In genomic region chr16:30997000-30997886, GRCh38 we compare ENCODE assay signal across 8 cellular contexts. TPM values are rescaled to one million over a fixed set of nuclear protein-coding genes. Genes with fewer than 3 reads are reported as not detected.
DNase-seq lines count a peak whose midpoint lies in the region; ATAC-seq and TF ChIP-seq lines count a peak whose summit lies in the region.

No MANE protein-coding gene starts in this region.

- no peaks in the 10 kb centered on the region for H3K9me3 Mint-ChIP-seq in activated T-helper 1 cell treated with anti-CD3 and anti-CD28 coated beads, Interleukin-12 subunit alpha, Interleukin-12 subunit beta, Interleukin-2, Interleukin-4 antibody, amounts not matched to agents 30 ng/mL and 10 ng/mL and 1 ng/mL, durations not matched to agents 14 hours and 24 hours and 36 hours
- no peaks in the 10 kb centered on the region for H3K9me3 Mint-ChIP-seq in neural progenitor cell

- H3K4me1 ChIP-seq in PC-9 (replicated peaks; ENCODE audit: insufficient read depth) = peaks cover 24% of the 10 kb centered on the region
- H3K4me1 ChIP-seq in neural progenitor cell = peaks cover 8% of the 10 kb centered on the region

- H3K9me3 ChIP-seq in PC-9 (ENCODE audit: insufficient read depth, low read depth) (no peaks in the 10 kb centered on the region), neural progenitor cell (ENCODE audit: low read depth) (no peaks in the 10 kb centered on the region)

- peak overlapping the region; percentile 80 for H2AFZ ChIP-seq in PC-9
- H2AFZ ChIP-seq in neural progenitor cell (replicated peaks) = peak overlapping the region; percentile 76

- no peaks in the 10 kb centered on the region for H3K36me3 Mint-ChIP-seq in activated T-helper 1 cell treated with anti-CD3 and anti-CD28 coated beads, Interleukin-12 subunit alpha, Interleukin-12 subunit beta, Interleukin-2, Interleukin-4 antibody, amounts not matched to agents 30 ng/mL and 10 ng/mL and 1 ng/mL, durations not matched to agents 14 hours and 24 hours and 36 hours (ENCODE audit: low read depth)
- H3K36me3 Mint-ChIP-seq in neural progenitor cell = peaks cover 3% of the 10 kb centered on the region

- H3K4me1 Mint-ChIP-seq in activated T-helper 1 cell treated with anti-CD3 and anti-CD28 coated beads, Interleukin-12 subunit alpha, Interleukin-12 subunit beta, Interleukin-2, Interleukin-4 antibody, amounts not matched to agents 30 ng/mL and 10 ng/mL and 1 ng/mL, durations not matched to agents 14 hours and 24 hours and 36 hours (ENCODE audit: low read depth) = peaks cover 11% of the 10 kb centered on the region
- H3K4me1 Mint-ChIP-seq in neural progenitor cell = peaks cover 7% of the 10 kb centered on the region

- H3K27ac ChIP-seq in PC-9 (peak overlapping the region; percentile 80), neural progenitor cell (no peak overlapping the region), substantia nigra (ENCODE audit: low read depth, low read length, poor library complexity, severe bottlenecking) (no peak overlapping the region)

- peak; percentile 82 for DNase-seq in 8988T
- peak; percentile 50 to 84 for DNase-seq in PC-9
- peak; percentile 66 for DNase-seq in activated T-helper 1 cell treated with anti-CD3 and anti-CD28 coated beads, Interleukin-12 subunit alpha, Interleukin-12 subunit beta, Interleukin-2, Interleukin-4 antibody, amounts not matched to agents 30 ng/mL and 10 ng/mL and 1 ng/mL, durations not matched to agents 14 hours and 24 hours and 36 hours (ENCODE audit: low spot score)
- peak; percentile 58 for DNase-seq in fibroblast of the conjunctiva (ENCODE audit: low read depth)
- peak; percentile 87 for DNase-seq in neural progenitor cell (ENCODE audit: low spot score)
- peak in 38 of 49 donors; percentile 3 to 87 (median 29) for DNase-seq in substantia nigra (lab: John Stamatoyannopoulos, UW)

- H3K4me2 ChIP-seq in PC-9 (peak overlapping the region; percentile 98), neural progenitor cell (peak overlapping the region; percentile 94)

- peak overlapping the region; percentile 74 for H3K4me3 Mint-ChIP-seq in activated T-helper 1 cell treated with anti-CD3 and anti-CD28 coated beads, Interleukin-12 subunit alpha, Interleukin-12 subunit beta, Interleukin-2, Interleukin-4 antibody, amounts not matched to agents 30 ng/mL and 10 ng/mL and 1 ng/mL, durations not matched to agents 14 hours and 24 hours and 36 hours
- peak overlapping the region; percentile 75 for H3K4me3 Mint-ChIP-seq in neural progenitor cell

- H3K79me2 ChIP-seq in PC-9 (ENCODE audit: low read depth) (no peaks in the 10 kb centered on the region), neural progenitor cell (ENCODE audit: low read depth) (no peaks in the 10 kb centered on the region)

- POLR2A ChIA-PET in PC-9 (lab: Charles Lee; ENCODE audit: unreplicated experiment) = interaction anchor here (0.5 to 1.0 kb wide), 5 partner anchors 20 to 480 kb away, joined by 3 to 29 read pairs (median 5); partner anchors contain the start of gene STX4

- H3K9ac ChIP-seq in neural progenitor cell = no peak overlapping the region

- H3K27ac Mint-ChIP-seq in activated T-helper 1 cell treated with anti-CD3 and anti-CD28 coated beads, Interleukin-12 subunit alpha, Interleukin-12 subunit beta, Interleukin-2, Interleukin-4 antibody, amounts not matched to agents 30 ng/mL and 10 ng/mL and 1 ng/mL, durations not matched to agents 14 hours and 24 hours and 36 hours = peak overlapping the region; percentile 44
- no peak overlapping the region for H3K27ac Mint-ChIP-seq in neural progenitor cell

- H3K4me3 ChIP-seq in PC-9 (peak overlapping the region; percentile 67), neural progenitor cell (peak overlapping the region; percentile 55)

- H3K27me3 ChIP-seq in PC-9 (ENCODE audit: insufficient read depth, low read depth) = no peaks in the 10 kb centered on the region
- peaks cover 36% of the 10 kb centered on the region for H3K27me3 ChIP-seq in neural progenitor cell

- no peaks in the 10 kb centered on the region for H3K36me3 ChIP-seq in PC-9 (ENCODE audit: low read depth)
- H3K36me3 ChIP-seq in neural progenitor cell = no peaks in the 10 kb centered on the region

- CTCF ChIA-PET in PC-9 (lab: Charles Lee) = interaction anchor here (0.6 to 0.8 kb wide), 2 partner anchors 10 to 11 kb away, joined by 3 to 5 read pairs; no protein-coding TSS in a partner anchor

- ATAC-seq in GM18868 (IDR thresholded peaks at IDR 0.05; ENCODE audit: unreplicated experiment) (peak; percentile 80), HG03159 (IDR thresholded peaks at IDR 0.05; ENCODE audit: unreplicated experiment) (peak; percentile 80)

- TSS peak; percentile 81 for BruUV-seq in PC-9 (replicated peaks; lab: Mats Ljungman, UMichigan)

- TF ChIP-seq CTCF in PC-9 (conservative IDR thresholded peaks at IDR 0.05) = no peak
- TF ChIP-seq CTCF in neural progenitor cell (IDR thresholded peaks at IDR 0.05) = no peak

- intact Hi-C loops in PC-9 (cut with micrococcal nuclease; ENCODE audit: unreplicated experiment) = loop anchor here (1.0 kb wide), 2 partner anchors 36 to 183 kb away; partner anchors contain the start of genes FUS and STX4
- intact Hi-C loops in activated T-helper 1 cell treated with anti-CD3 and anti-CD28 coated beads, Interleukin-12 subunit alpha, Interleukin-12 subunit beta, Interleukin-2, Interleukin-4 antibody, amounts not matched to agents 30 ng/mL and 10 ng/mL and 1 ng/mL, durations not matched to agents 14 hours and 24 hours and 36 hours (cut with micrococcal nuclease) = loop anchor here (1.0 to 5.0 kb wide), 7 partner anchors 12 to 145 kb away; partner anchors contain the start of genes HSD3B7, KAT8, SETD1A and STX4

- no peaks in the 10 kb centered on the region for H4K20me1 ChIP-seq in PC-9 (ENCODE audit: insufficient read depth)
- no peaks in the 10 kb centered on the region for H4K20me1 ChIP-seq in neural progenitor cell (ENCODE audit: low read depth)

- H3K27me3 Mint-ChIP-seq in activated T-helper 1 cell treated with anti-CD3 and anti-CD28 coated beads, Interleukin-12 subunit alpha, Interleukin-12 subunit beta, Interleukin-2, Interleukin-4 antibody, amounts not matched to agents 30 ng/mL and 10 ng/mL and 1 ng/mL, durations not matched to agents 14 hours and 24 hours and 36 hours (ENCODE audit: insufficient read depth) = peaks cover 18% of the 10 kb centered on the region
- peaks cover 8% of the 10 kb centered on the region for H3K27me3 Mint-ChIP-seq in neural progenitor cell (ENCODE audit: insufficient read depth, low read depth)

- no peaks in the 10 kb centered on the region for H3K9me2 ChIP-seq in PC-9 (ENCODE audit: insufficient read depth)

- H3F3A ChIP-seq in PC-9 (ENCODE audit: insufficient read depth, low read depth) = peaks cover 41% of the 10 kb centered on the region
- H3F3A ChIP-seq in neural progenitor cell (ENCODE audit: low read depth) = peaks cover 28% of the 10 kb centered on the region

RNA-seq across cellular contexts. Expression of gene HSD3B7, which starts 12.2 kb away (rescaled TPM):
- total RNA-seq in PC-9 (2021) = 34.8 and 44.2 TPM in 2 replicates
- 2.1 and 3.3 TPM in 2 replicates for total RNA-seq in activated T-helper 1 cell treated with anti-CD3 and anti-CD28 coated beads, Interleukin-12 subunit alpha, Interleukin-12 subunit beta, Interleukin-2, Interleukin-4 antibody, amounts not matched to agents 30 ng/mL and 10 ng/mL and 1 ng/mL, durations not matched to agents 14 hours and 24 hours and 36 hours
- 1.4 and 2.9 TPM in 2 replicates for total RNA-seq in neural progenitor cell (ENCODE audit: low replicate concordance)

RNA-seq across cellular contexts. Expression of gene STX1B, which starts 13.2 kb away (rescaled TPM):
- total RNA-seq in PC-9 (2021) = 3.9 and 5.6 TPM in 2 replicates
- total RNA-seq in activated T-helper 1 cell treated with anti-CD3 and anti-CD28 coated beads, Interleukin-12 subunit alpha, Interleukin-12 subunit beta, Interleukin-2, Interleukin-4 antibody, amounts not matched to agents 30 ng/mL and 10 ng/mL and 1 ng/mL, durations not matched to agents 14 hours and 24 hours and 36 hours = 0.34 and 0.49 TPM in 2 replicates
- 6.6 and 7.3 TPM in 2 replicates for total RNA-seq in neural progenitor cell (ENCODE audit: low replicate concordance)

RNA-seq across cellular contexts. Expression of gene STX4, which starts 36.1 kb away (rescaled TPM):
- total RNA-seq in PC-9 (2021) = 85.8 and 100 TPM in 2 replicates
- total RNA-seq in activated T-helper 1 cell treated with anti-CD3 and anti-CD28 coated beads, Interleukin-12 subunit alpha, Interleukin-12 subunit beta, Interleukin-2, Interleukin-4 antibody, amounts not matched to agents 30 ng/mL and 10 ng/mL and 1 ng/mL, durations not matched to agents 14 hours and 24 hours and 36 hours = 56.4 and 58.7 TPM in 2 replicates
- 6.6 and 13.3 TPM in 2 replicates for total RNA-seq in neural progenitor cell (ENCODE audit: low replicate concordance)

RNA-seq across cellular contexts. Expression of gene SETD1A, which starts 39.7 kb away (rescaled TPM):
- total RNA-seq in PC-9 (2021) (29.6 and 33.2 TPM in 2 replicates), neural progenitor cell (ENCODE audit: low replicate concordance) (3.2 and 5.8 TPM in 2 replicates)
- total RNA-seq in activated T-helper 1 cell treated with anti-CD3 and anti-CD28 coated beads, Interleukin-12 subunit alpha, Interleukin-12 subunit beta, Interleukin-2, Interleukin-4 antibody, amounts not matched to agents 30 ng/mL and 10 ng/mL and 1 ng/mL, durations not matched to agents 14 hours and 24 hours and 36 hours = 34.0 and 38.8 TPM in 2 replicates

RNA-seq across cellular contexts. Expression of gene ORAI3, which starts 48.4 kb away (rescaled TPM):
- 40.7 and 43.5 TPM in 2 replicates for total RNA-seq in PC-9 (2021)
- 11.1 and 11.5 TPM in 2 replicates for total RNA-seq in activated T-helper 1 cell treated with anti-CD3 and anti-CD28 coated beads, Interleukin-12 subunit alpha, Interleukin-12 subunit beta, Interleukin-2, Interleukin-4 antibody, amounts not matched to agents 30 ng/mL and 10 ng/mL and 1 ng/mL, durations not matched to agents 14 hours and 24 hours and 36 hours
- 10.2 and 20.1 TPM in 2 replicates for total RNA-seq in neural progenitor cell (ENCODE audit: low replicate concordance)

Comparison
In these comparisons a context has a peak if more than half of its experiments do, and no peak if none do; other contexts are left out.
1. DNase-seq: peak in every context shown above with its lines; median percentile 87 in neural progenitor cell; 82 in 8988T; 67 in PC-9; 66 in activated T-helper 1 cell treated with anti-CD3 and anti-CD28 coated beads, Interleukin-12 subunit alpha, Interleukin-12 subunit beta, Interleukin-2, Interleukin-4 antibody, amounts not matched to agents 30 ng/mL and 10 ng/mL and 1 ng/mL, durations not matched to agents 14 hours and 24 hours and 36 hours; 58 in fibroblast of the conjunctiva; 29 in substantia nigra.